Comparison of ENCODE assay signal across 8 cellular contexts in the genomic region with DNA sequence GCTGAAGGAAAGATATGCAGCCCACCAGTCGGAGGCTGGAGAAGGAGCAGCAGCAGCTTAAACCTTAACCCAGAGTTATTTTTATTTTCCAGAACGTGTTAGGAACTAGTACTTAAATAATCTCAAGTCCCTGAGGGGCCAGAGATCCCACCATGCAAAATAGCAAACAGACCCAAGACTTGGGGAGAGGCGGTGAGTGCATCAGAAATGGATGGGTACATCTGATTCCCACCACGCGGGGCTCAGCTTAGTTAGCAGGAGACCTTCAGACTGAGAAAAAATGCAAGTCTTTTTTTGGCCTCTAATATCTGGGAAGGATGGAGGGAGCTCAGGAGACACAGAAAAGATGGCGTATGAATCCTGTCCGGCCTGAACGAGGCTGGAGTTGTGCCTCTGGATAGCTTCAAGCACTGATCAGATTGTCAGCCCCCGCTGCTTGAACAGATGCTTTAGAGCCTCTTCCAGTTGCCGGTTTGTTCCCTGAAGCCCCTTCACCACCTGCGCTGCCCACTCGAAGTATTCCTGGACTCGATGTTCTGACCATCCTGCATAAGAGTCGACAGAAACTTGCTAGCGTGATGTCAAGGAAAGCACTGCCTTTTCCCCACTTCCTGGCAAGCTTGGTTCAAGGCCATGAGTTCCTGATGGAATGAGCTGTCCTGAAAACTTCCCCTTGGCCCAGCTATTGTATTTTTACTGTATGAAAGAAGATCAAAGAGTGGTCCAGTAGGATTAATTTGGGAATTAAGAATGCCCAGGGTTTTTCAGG. TPM values are rescaled to one million over a fixed set of nuclear protein-coding genes. Genes with fewer than 3 reads are reported as not detected.
A peak's percentile ranks its signal among the peaks of the same experiment; 100 is the strongest.
DNase-seq lines count a peak whose midpoint lies in the region; ATAC-seq and TF ChIP-seq lines count a peak whose summit lies in the region.

No MANE protein-coding gene starts in this region.

- 68 to 71% methylated on average over 15 of the region's 15 CpGs for WGBS in sigmoid colon, 2 donors

- no peaks in the 10 kb centered on the region for H3F3A ChIP-seq in PC-3 (ENCODE audit: low read length, unreplicated experiment)

- CTCF ChIA-PET in PC-3 (lab: Charles Lee), result interaction anchor here (0.5 to 2.1 kb wide), 8 partner anchors 19 to 341 kb away, joined by 3 to 10 read pairs (median 4); no protein-coding TSS in a partner anchor

- TF ChIP-seq POLR2A in sigmoid colon (IDR thresholded peaks at IDR 0.05), result no peak

- ATAC-seq in PC-3, result no peak
- no peak for ATAC-seq in HG02938 (IDR thresholded peaks at IDR 0.05; ENCODE audit: unreplicated experiment)

- H3K9me3 ChIP-seq in PC-3 (ENCODE audit: low read length) (no peaks in the 10 kb centered on the region), sigmoid colon (no peaks in the 10 kb centered on the region)

- H3K9ac ChIP-seq in PC-3 (ENCODE audit: low read length), result peak overlapping the region; percentile 85

- intact Hi-C loops in PC-3 (cut with micrococcal nuclease), result loop anchor here (2.0 to 10.0 kb wide), 3 partner anchors 28 to 104 kb away; partner anchors contain the start of genes MAN2A2 and PRC1
- intact Hi-C loops in sigmoid colon (cut with DNase I), result loop anchor here (5.0 kb wide), 1 partner anchor 284 kb away; no protein-coding TSS in a partner anchor

- TF ChIP-seq CTCF in PC-3 (conservative IDR thresholded peaks at IDR 0.05; ENCODE audit: low read depth, low read length) (no peak), epithelial cell of esophagus (IDR thresholded peaks at IDR 0.05; ENCODE audit: insufficient read depth, low read depth, low read length, missing control alignments) (no peak), sigmoid colon (IDR thresholded peaks at IDR 0.05) (no peak)

- H3K9me2 ChIP-seq in PC-3 (replicated peaks; ENCODE audit: low read length), result no peaks in the 10 kb centered on the region

- no peak overlapping the region for H2AFZ ChIP-seq in PC-3 (ENCODE audit: low read length)

- H3K4me3 ChIP-seq in PC-3 (ENCODE audit: low read length) (peak overlapping the region; percentile 87), epithelial cell of esophagus (ENCODE audit: low read length) (peak overlapping the region; percentile 97), sigmoid colon (peak overlapping the region in 3 of 4 donors; percentile 64 to 67 (median 67))

- POLR2A ChIA-PET in PC-3 (lab: Charles Lee; ENCODE audit: unreplicated experiment), result interaction anchor here (0.6 to 0.9 kb wide), 2 partner anchors 28 to 113 kb away, joined by 3 read pairs; partner anchors contain the start of gene MAN2A2

- H3K4me1 ChIP-seq in PC-3 (ENCODE audit: insufficient read depth, low read length) (peaks cover 29% of the 10 kb centered on the region), sigmoid colon (peaks cover 0 to 46% (median 43%) of the 10 kb centered on the region in 4 donors)

- peak; percentile 36 for DNase-seq in DMS 273 (lab: John Stamatoyannopoulos, UW; ENCODE audit: unreplicated experiment)
- no peak for DNase-seq in DMS 273 treated with DMSO at 0.1 percent for 48 hours (lab: John Stamatoyannopoulos, UW)
- DNase-seq in PC-3, result no peak
- DNase-seq in epithelial cell of esophagus (ENCODE audit: low read depth), result no peak
- peak; percentile 68 for DNase-seq in sigmoid colon
- DNase-seq in inferior parietal cortex (ENCODE audit: extremely low spot score), result no peak
- no peak for DNase-seq in HPDE6-E6E7 (ENCODE audit: extremely low spot score)

- H3K27ac ChIP-seq in PC-3 (ENCODE audit: low read length), result no peak overlapping the region; the same call in 1 of the 2 replicates
- peak overlapping the region; percentile 85 to 92 (median 90) for H3K27ac ChIP-seq in sigmoid colon

- no peaks in the 10 kb centered on the region for H4K20me1 ChIP-seq in PC-3 (ENCODE audit: low read length)

- H3K36me3 ChIP-seq in PC-3 (ENCODE audit: low read depth, low read length) (no peaks in the 10 kb centered on the region), sigmoid colon (no peaks in the 10 kb centered on the region)

- peak overlapping the region; percentile 97 for H3K4me2 ChIP-seq in PC-3 (ENCODE audit: low read length)

- H3K79me2 ChIP-seq in PC-3 (ENCODE audit: low read length), result peaks cover 13% of the 10 kb centered on the region

- TF ChIP-seq EP300 in sigmoid colon (IDR thresholded peaks at IDR 0.05), result peak in 1 of 4 donors; percentile 36

- no TSS peak for BruUV-seq in PC-3 (replicated peaks; lab: Mats Ljungman, UMichigan)

- H3K27me3 ChIP-seq in PC-3 (ENCODE audit: low read length) (no peaks in the 10 kb centered on the region), sigmoid colon (no peaks in the 10 kb centered on the region)

RNA-seq across cellular contexts. Expression of gene HDDC3, which starts 1.3 kb away (rescaled TPM):
- total RNA-seq in PC-3 (2014; rRNA removed) (18.5 and 19.6 TPM in 2 replicates), sigmoid colon (10 to 100 TPM in 1 of 4 donors, 1 to 10 TPM in 3; 5.2 to 10.7 (median 7.0) TPM)
- 10 to 100 TPM; 19.1 to 27.0 (median 24.0) TPM for polyA plus RNA-seq in sigmoid colon

RNA-seq across cellular contexts. Expression of gene UNC45A, which starts 4.0 kb away (rescaled TPM):
- total RNA-seq in PC-3 (2014; rRNA removed) (68.4 and 73.7 TPM in 2 replicates), sigmoid colon (10 to 100 TPM; 36.0 to 63.5 (median 60.2) TPM)
- polyA plus RNA-seq in sigmoid colon, result 10 to 100 TPM; 28.8 to 50.4 (median 31.4) TPM

RNA-seq across cellular contexts. Expression of gene RCCD1, which starts 23.6 kb away (rescaled TPM):
- total RNA-seq in PC-3 (2014; rRNA removed) (9.2 and 11.7 TPM in 2 replicates), sigmoid colon (1 to 10 TPM; 5.2 to 8.0 (median 6.7) TPM)
- 10 to 100 TPM in 1 of 3 donors, 1 to 10 TPM in 2; 4.2 to 11.8 (median 6.7) TPM for polyA plus RNA-seq in sigmoid colon

RNA-seq across cellular contexts. Expression of gene MAN2A2, which starts 27.9 kb away (rescaled TPM):
- total RNA-seq in PC-3 (2014; rRNA removed) (19.8 and 26.3 TPM in 2 replicates), sigmoid colon (10 to 100 TPM; 27.2 to 57.6 (median 38.4) TPM)
- polyA plus RNA-seq in sigmoid colon, result 10 to 100 TPM in 1 of 3 donors, 1 to 10 TPM in 2; 3.7 to 31.0 (median 4.8) TPM

RNA-seq across cellular contexts. Expression of gene FES, which starts 46.7 kb away (rescaled TPM):
- total RNA-seq in PC-3 (2014; rRNA removed) (2.8 and 11.5 TPM in 2 replicates), sigmoid colon (10 to 100 TPM; 28.0 to 35.5 (median 30.4) TPM)
- 10 to 100 TPM in 1 of 3 donors, 1 to 10 TPM in 2; 4.9 to 17.6 (median 7.2) TPM for polyA plus RNA-seq in sigmoid colon

Comparison
In these comparisons a context has a peak if more than half of its experiments do, and no peak if none do; other contexts are left out.
1. DNase-seq: peak in DMS 273 (single experiment) and sigmoid colon (single experiment); none in DMS 273 treated with DMSO at 0.1 percent for 48 hours (single experiment), PC-3 (single experiment), epithelial cell of esophagus (single experiment), inferior parietal cortex (single experiment) and HPDE6-E6E7 (single experiment).
2. Peak in every context shown above with its lines, with median percentiles within 50 percentile points of each other: H3K4me3 ChIP-seq.